ENCODE assay signal across 8 cellular contexts in genomic region chr20:5448449-5449118, GRCh38.
DNase-seq lines count a peak whose midpoint lies in the region; ATAC-seq and TF ChIP-seq lines count a peak whose summit lies in the region.

No MANE protein-coding gene starts in this region.

- no peak overlapping the region for H3K4me3 Mint-ChIP-seq in naive thymus-derived CD8-positive, alpha-beta T cell

- ATAC-seq in GM18498 (IDR thresholded peaks at IDR 0.05; ENCODE audit: unreplicated experiment) (peak; percentile 67), thoracic aorta (ENCODE audit: insufficient number of reproducible peaks, low FRiP score, low read depth) (no peak), GM18858 (IDR thresholded peaks at IDR 0.05; ENCODE audit: unreplicated experiment) (no peak)
- peak in 1 of 2 donors; percentile 37 for ATAC-seq in naive thymus-derived CD8-positive, alpha-beta T cell

- TF ChIP-seq CTCF in AG09319 (IDR thresholded peaks at IDR 0.05; ENCODE audit: low read depth, low read length) (peak; percentile 74), epithelial cell of esophagus (IDR thresholded peaks at IDR 0.05; ENCODE audit: insufficient read depth, low read depth, low read length, missing control alignments) (peak; percentile 77), thoracic aorta (IDR thresholded peaks at IDR 0.05) (peak; percentile 51)

- peaks cover 18 to 35% (median 24%) of the 10 kb centered on the region in 5 donors for H3K27me3 Mint-ChIP-seq in naive thymus-derived CD8-positive, alpha-beta T cell

- peaks cover 0 to 4% (median 3%) of the 10 kb centered on the region in 4 donors for H3K4me1 Mint-ChIP-seq in naive thymus-derived CD8-positive, alpha-beta T cell

- POLR2A ChIA-PET in naive thymus-derived CD8-positive, alpha-beta T cell (lab: Charles Lee) = no interaction called here

- no peak overlapping the region for H3K27ac ChIP-seq in thoracic aorta

- H3K36me3 ChIP-seq in thoracic aorta = no peaks in the 10 kb centered on the region

- H3K4me3 ChIP-seq in epithelial cell of esophagus (ENCODE audit: low read length) = no peak overlapping the region
- H3K4me3 ChIP-seq in thoracic aorta = no peak overlapping the region

- no peaks in the 10 kb centered on the region for H3K36me3 Mint-ChIP-seq in naive thymus-derived CD8-positive, alpha-beta T cell

- no peaks in the 10 kb centered on the region for H3K9me3 Mint-ChIP-seq in naive thymus-derived CD8-positive, alpha-beta T cell

- H3K27me3 ChIP-seq in thoracic aorta (replicated peaks; ENCODE audit: insufficient read depth) = no peaks in the 10 kb centered on the region

- no peaks in the 10 kb centered on the region for H3K4me1 ChIP-seq in thoracic aorta (ENCODE audit: control insufficient read depth in 1 of 2, low read depth in 2 of 2)

- H3K9me3 ChIP-seq in thoracic aorta = no peaks in the 10 kb centered on the region

- DNase-seq in AG09319 (ENCODE audit: extremely low read depth, low read depth) = no peak
- DNase-seq in NCI-H345 treated with DMSO at 0.1 percent for 48 hours (lab: John Stamatoyannopoulos, UW; ENCODE audit: unreplicated experiment) = peak; percentile 63
- DNase-seq in activated CD8-positive, alpha-beta memory T cell treated with anti-CD3 and anti-CD28 coated beads for 24 hours = peak; percentile 82
- DNase-seq in epithelial cell of esophagus (ENCODE audit: low read depth) = peak; percentile 52
- DNase-seq in naive thymus-derived CD8-positive, alpha-beta T cell = peak; percentile 3 to 70 (median 24)
- no peak for DNase-seq in thoracic aorta (ENCODE audit: low spot score)

- H3K27ac Mint-ChIP-seq in naive thymus-derived CD8-positive, alpha-beta T cell = no peak overlapping the region

Comparison
In these comparisons a context has a peak if more than half of its experiments do, and no peak if none do; other contexts are left out.
1. DNase-seq: peak in NCI-H345 treated with DMSO at 0.1 percent for 48 hours (single experiment), activated CD8-positive, alpha-beta memory T cell treated with anti-CD3 and anti-CD28 coated beads for 24 hours (single experiment), epithelial cell of esophagus (single experiment) and naive thymus-derived CD8-positive, alpha-beta T cell (10 of 10); none in AG09319 (single experiment) and thoracic aorta (single experiment).
2. Peak in every context shown above with its lines, with median percentiles within 50 percentile points of each other: CTCF ChIP-seq.